1 cellular context compared by ENCODE assay signal in the genomic region with DNA sequence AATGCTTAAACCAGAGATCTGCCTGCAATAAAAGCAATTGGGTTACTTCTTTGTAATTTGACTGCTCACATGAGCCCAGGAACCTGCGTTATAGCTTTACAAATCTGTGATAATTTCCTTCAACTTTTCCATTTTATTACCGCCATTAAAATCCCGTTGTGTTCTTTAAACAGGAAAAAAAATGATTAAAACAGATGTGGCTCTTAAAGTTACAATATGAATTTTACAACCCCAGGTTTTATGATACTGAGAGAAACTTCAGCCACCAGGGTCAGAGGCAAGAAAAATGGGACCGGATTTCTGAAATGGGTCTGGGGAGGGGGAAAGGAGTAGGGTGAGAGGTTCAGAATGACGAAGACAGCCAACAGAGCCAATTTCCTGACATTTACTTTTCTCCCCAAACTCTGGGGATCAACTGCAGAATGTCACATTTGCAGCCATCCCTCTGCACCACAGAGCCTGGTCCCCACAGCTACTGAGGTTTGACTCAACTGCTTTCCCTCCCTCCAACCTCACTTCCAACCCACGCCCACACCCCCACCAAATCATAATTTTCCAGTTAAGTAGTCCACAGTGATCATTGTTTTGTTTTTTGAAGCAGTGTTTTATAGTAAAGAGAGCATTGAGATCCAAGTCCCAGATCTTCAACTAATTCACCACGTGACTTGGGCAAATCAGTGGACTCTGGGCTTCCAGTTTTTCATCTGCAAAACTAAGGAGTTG.
TF ChIP-seq lines count a peak whose summit lies in the region.

No MANE protein-coding gene starts in this region.

TF ChIP-seq in HEK293, 187 proteins besides CTCF, POLR2A, EP300 and RAD21 (continued from another document):
- TF ChIP-seq ZNF518A (tag by site-specific recombination; conservative IDR thresholded peaks at IDR 0.05; ENCODE audit: low read depth), result no peak
- no peak for TF ChIP-seq ZNF521 (tag by site-specific recombination; IDR thresholded peaks at IDR 0.05)
- TF ChIP-seq ZBTB17 (tag by site-specific recombination; IDR thresholded peaks at IDR 0.05), result 0 out of 2 replicates have a peak, but pooled peaks have one; percentile 14
- TF ChIP-seq, protein P1, sequence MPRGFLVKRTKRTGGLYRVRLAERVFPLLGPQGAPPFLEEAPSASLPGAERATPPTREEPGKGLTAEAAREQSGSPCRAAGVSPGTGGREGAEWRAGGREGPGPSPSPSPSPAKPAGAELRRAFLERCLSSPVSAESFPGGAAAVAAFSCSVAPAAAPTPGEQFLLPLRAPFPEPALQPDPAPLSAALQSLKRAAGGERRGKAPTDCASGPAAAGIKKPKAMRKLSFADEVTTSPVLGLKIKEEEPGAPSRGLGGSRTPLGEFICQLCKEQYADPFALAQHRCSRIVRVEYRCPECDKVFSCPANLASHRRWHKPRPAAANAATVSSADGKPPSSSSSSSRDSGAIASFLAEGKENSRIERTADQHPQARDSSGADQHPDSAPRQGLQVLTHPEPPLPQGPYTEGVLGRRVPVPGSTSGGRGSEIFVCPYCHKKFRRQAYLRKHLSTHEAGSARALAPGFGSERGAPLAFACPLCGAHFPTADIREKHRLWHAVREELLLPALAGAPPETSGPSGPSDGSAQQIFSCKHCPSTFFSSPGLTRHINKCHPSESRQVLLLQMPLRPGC (tag by site-specific recombination; IDR thresholded peaks at IDR 0.05), result no peak
- no peak for TF ChIP-seq YY1 (tag by site-specific recombination; IDR thresholded peaks at IDR 0.05)
- no peak for TF ChIP-seq ZNF404 (tag by site-specific recombination; IDR thresholded peaks at IDR 0.05)
- TF ChIP-seq PRDM6 (tag by site-specific recombination; IDR thresholded peaks at IDR 0.05), result peak; percentile 62; the same call in 1 of the 2 replicates
